In genomic region chr12:132597333-132598283, GRCh38 we compare ENCODE assay signal across 7 cellular contexts. TPM values are rescaled to one million over a fixed set of nuclear protein-coding genes. Genes with fewer than 3 reads are reported as not detected.
DNase-seq lines count a peak whose midpoint lies in the region; ATAC-seq, FAIRE-seq and TF ChIP-seq lines count a peak whose summit lies in the region.

No MANE protein-coding gene starts in this region.

- no peak for TF ChIP-seq POLR2A in K562 (conservative IDR thresholded peaks at IDR 0.05)

- H3K4me2 ChIP-seq in K562 (ENCODE audit: insufficient read depth, low read length), result peak overlapping the region; percentile 67

- H3K27me3 ChIP-seq in K562 (ENCODE audit: control insufficient read depth in 2 of 2, insufficient read depth in 2 of 2, low read length in 2 of 2), result peaks cover 11 to 39% of the 10 kb centered on the region in 2 experiments; a peak in 4 of 5 replicates

- FAIRE-seq in GM19239 (lab: Jason Lieb, UNC), result peak; percentile 21
- no peak for FAIRE-seq in K562 (lab: Jason Lieb, UNC)

- no peaks in the 10 kb centered on the region for H3K79me2 ChIP-seq in K562 (ENCODE audit: control insufficient read depth, insufficient read depth, low read length)

- H3K9me1 ChIP-seq in K562 (ENCODE audit: control insufficient read depth, insufficient read depth, low read length), result no peaks in the 10 kb centered on the region

- H4K20me1 ChIP-seq in K562 (replicated peaks; ENCODE audit: control insufficient read depth, insufficient read depth, low read length), result 0 out of 2 replicates have a peak, but pooled peaks cover 2% of the 10 kb centered on the region

- no peaks in the 10 kb centered on the region for H3K36me3 ChIP-seq in K562 (ENCODE audit: control insufficient read depth, insufficient read depth, low read length)
- no peaks in the 10 kb centered on the region for H3K36me3 ChIP-seq in mesodermal cell (ENCODE audit: control insufficient read depth, insufficient read depth, low read length)

- POLR2A ChIA-PET in K562 (lab: Yijun Ruan, JAX), result no interaction called here

- no peak for TF ChIP-seq EP300 in K562 (IDR thresholded peaks at IDR 0.05; ENCODE audit: low read length)

- intact Hi-C loops in K562 (cut with micrococcal nuclease), result no loop called here

- in situ Hi-C loops in K562 (cut with MboI), result no loop called here

- ATAC-seq in K562 (no peak), HG03378 (IDR thresholded peaks at IDR 0.05; ENCODE audit: unreplicated experiment) (no peak), GM21723 (IDR thresholded peaks at IDR 0.05; ENCODE audit: unreplicated experiment) (no peak)

- H2AFZ ChIP-seq in K562 (ENCODE audit: low read depth, low read length), result peak overlapping the region; percentile 76

- BruUV-seq in K562 (replicated peaks; lab: Mats Ljungman, UMichigan), result no TSS peak

- DNase-seq in GM19239 (ENCODE audit: insufficient read length, low spot score), result no peak
- peak; percentile 68 for DNase-seq in NCI-H2171 treated with DMSO at 0.1 percent for 48 hours (lab: John Stamatoyannopoulos, UW)
- DNase-seq in K562 (ENCODE audit: extremely low read depth in 1 of 4, low spot score in 3 of 4), result peak in 1 of 4 experiments; percentile 62
- DNase-seq in KG1 (lab: John Stamatoyannopoulos, UW), result no peak

- CTCF ChIA-PET in K562 (lab: Yijun Ruan, JAX; ENCODE audit: low intra/inter-chr PET ratio), result no interaction called here

- H3K4me1 ChIP-seq in K562 (replicated peaks in 1 of 2; ENCODE audit: control insufficient read depth in 2 of 2, insufficient read depth in 2 of 2, low read length in 2 of 2), result peaks cover 7 to 58% of the 10 kb centered on the region in 2 experiments; a peak in 4 of 5 replicates
- H3K4me1 ChIP-seq in mesodermal cell (ENCODE audit: control insufficient read depth, insufficient read depth, low read length, poor library complexity, severe bottlenecking), result peaks cover 6% of the 10 kb centered on the region

- TF ChIP-seq RAD21 in K562 (CRISPR knock-in tag; conservative IDR thresholded peaks at IDR 0.05 in 1 of 2, IDR thresholded peaks at IDR 0.05 in 1 of 2), result no peak

- H3K9me3 ChIP-seq in K562 (replicated peaks; ENCODE audit: control insufficient read depth, insufficient read depth, low read depth, low read length) (no peaks in the 10 kb centered on the region), mesodermal cell (ENCODE audit: control insufficient read depth, low read length) (no peaks in the 10 kb centered on the region)

- H3K27ac ChIP-seq in K562 (ENCODE audit: extremely low read depth, low read depth, low read length) (no peak overlapping the region), mesodermal cell (ENCODE audit: low read depth, low read length, severe bottlenecking) (no peak overlapping the region)

- peak overlapping the region; percentile 42 for H3K4me3 ChIP-seq in K562
- H3K4me3 ChIP-seq in mesodermal cell (ENCODE audit: extremely low read depth, insufficient read depth, low read length, poor library complexity, severe bottlenecking), result peak overlapping the region; percentile 41

- 11% methylated on average over 2 of the region's 53 CpGs for WGBS in K562 (ENCODE audit: insufficient coverage, low coverage, missing lambda C conversion rate)
- WGBS in mesodermal cell (ENCODE audit: insufficient coverage in 2 of 2), 2 experiments, result 6 to 22% methylated on average over 3 to 11 of the region's 53 CpGs

- H3K9ac ChIP-seq in K562 (ENCODE audit: insufficient read depth in 1 of 2, low read depth in 2 of 2, low read length in 2 of 2), result no peak overlapping the region

- TF ChIP-seq CTCF in K562 (IDR thresholded peaks at IDR 0.05 in 2 of 3, conservative IDR thresholded peaks at IDR 0.05 in 1 of 3; ENCODE audit: insufficient read depth in 2 of 3, low read depth in 1 of 3, low read length in 3 of 3), result no peak

TF ChIP-seq in K562, 482 proteins besides CTCF, POLR2A, EP300 and RAD21 (continues in another document):
- no peak for TF ChIP-seq DACH1 (IDR thresholded peaks at IDR 0.05; ENCODE audit: partially characterized antibody)
- no peak for TF ChIP-seq MCM7 (IDR thresholded peaks at IDR 0.05)
- 0 out of 2 replicates have a peak, but pooled peaks have one; percentile 13 for TF ChIP-seq THAP12 (CRISPR knock-in tag; IDR thresholded peaks at IDR 0.05)
- no peak for TF ChIP-seq IFI16 (CRISPR knock-in tag; IDR thresholded peaks at IDR 0.05)
- TF ChIP-seq NONO (IDR thresholded peaks at IDR 0.05; ENCODE audit: low read depth in 2 of 2, low read length in 1 of 2), result no peak
- TF ChIP-seq BRD4 (IDR thresholded peaks at IDR 0.05), result no peak
- no peak for TF ChIP-seq LCOR (CRISPR knock-in tag; IDR thresholded peaks at IDR 0.05)
- peak; percentile 74; the same call in 1 of the 2 replicates for TF ChIP-seq ZBTB26 (CRISPR knock-in tag; IDR thresholded peaks at IDR 0.05)
- no peak for TF ChIP-seq CAMTA2 (CRISPR knock-in tag; conservative IDR thresholded peaks at IDR 0.05)
- TF ChIP-seq THRAP3 (IDR thresholded peaks at IDR 0.05; ENCODE audit: borderline replicate concordance), result peak; percentile 93

RNA-seq across cellular contexts. Expression of gene LRCOL1, which starts 12.8 kb away (rescaled TPM):
- not detected in 2 replicates for total RNA-seq in K562 (2011; cell fraction: chromatin; rRNA removed; ENCODE audit: low replicate concordance)
- total RNA-seq in K562 (2011; cell fraction: nucleolus; rRNA removed), result not detected in 2 replicates
- not detected in 2 replicates for total RNA-seq in K562 (2011; cell fraction: nucleoplasm; rRNA removed)
- total RNA-seq in K562 (2014; rRNA removed), result not detected in 2 replicates
- total RNA-seq in K562 (2014; rRNA removed; fragmentation: Illumina TruSeq; extraction: Trizol), result not detected in 2 replicates
- total RNA-seq in K562 (2015; rRNA removed; fragmentation: Illumina TruSeq; extraction: Trizol), result not detected in 2 replicates
- not detected in 2 replicates for total RNA-seq in K562 (2021)
- polyA plus RNA-seq in K562 (2011; rRNA removed), result not detected in 2 replicates
- polyA plus RNA-seq in K562 (2011; cell fraction: cytosol; rRNA removed), result 0.09 TPM in 1 of 2 replicates, not detected in the other
- 0.20 TPM in 1 of 2 replicates, not detected in the other for polyA plus RNA-seq in K562 (2011; cell fraction: nucleus; rRNA removed)
- polyA plus RNA-seq in K562 (2012), result not detected in 2 replicates
- not detected in 2 replicates for polyA plus RNA-seq in K562 (2014; fragmentation: Illumina TruSeq; extraction: Trizol)
- not detected for polyA plus RNA-seq in K562 (2014; fragmentation: Nextera tagmentation; extraction: Ambion mirVana)
- not detected in 2 replicates for polyA plus RNA-seq in K562 (2014; rRNA removed)
- not detected in 2 replicates for polyA minus RNA-seq in K562 (2011; rRNA and poly(A)+ RNA removed)
- not detected in 2 replicates for polyA minus RNA-seq in K562 (2011; cell fraction: cytosol; rRNA and poly(A)+ RNA removed)
- not detected in 2 replicates for polyA minus RNA-seq in K562 (2011; cell fraction: nucleus; rRNA and poly(A)+ RNA removed)
- not detected for polyA plus RNA-seq in mesodermal cell (2013, experiment 1 of 2)
- polyA plus RNA-seq in mesodermal cell (2013, experiment 2 of 2), result not detected

RNA-seq across cellular contexts. Expression of gene P2RX2, which starts 21.0 kb away (rescaled TPM):
- total RNA-seq in K562 (2011; cell fraction: chromatin; rRNA removed; ENCODE audit: low replicate concordance), result not detected in 2 replicates
- not detected in 2 replicates for total RNA-seq in K562 (2011; cell fraction: nucleolus; rRNA removed)
- total RNA-seq in K562 (2011; cell fraction: nucleoplasm; rRNA removed), result not detected in 2 replicates
- total RNA-seq in K562 (2014; rRNA removed) (not detected in 2 replicates), K562 (2014; rRNA removed; fragmentation: Illumina TruSeq; extraction: Trizol) (not detected in 2 replicates), K562 (2015; rRNA removed; fragmentation: Illumina TruSeq; extraction: Trizol) (not detected in 2 replicates), K562 (2021) (not detected in 2 replicates)
- polyA plus RNA-seq in K562 (2011; rRNA removed) (not detected in 2 replicates), K562 (2014; fragmentation: Illumina TruSeq; extraction: Trizol) (not detected in 2 replicates), K562 (2014; fragmentation: Nextera tagmentation; extraction: Ambion mirVana) (not detected), K562 (2014; rRNA removed) (not detected in 2 replicates)
- not detected in 2 replicates for polyA plus RNA-seq in K562 (2011; cell fraction: cytosol; rRNA removed)
- polyA plus RNA-seq in K562 (2011; cell fraction: nucleus; rRNA removed), result not detected in 2 replicates
- polyA plus RNA-seq in K562 (2012), result 0.06 and 0.14 TPM in 2 replicates
- polyA minus RNA-seq in K562 (2011; rRNA and poly(A)+ RNA removed), result not detected in 2 replicates
- not detected in 2 replicates for polyA minus RNA-seq in K562 (2011; cell fraction: cytosol; rRNA and poly(A)+ RNA removed)
- polyA minus RNA-seq in K562 (2011; cell fraction: nucleus; rRNA and poly(A)+ RNA removed), result not detected in 2 replicates
- polyA plus RNA-seq in mesodermal cell (2013, experiment 1 of 2), result not detected
- not detected for polyA plus RNA-seq in mesodermal cell (2013, experiment 2 of 2)
